16 cellular contexts compared by ENCODE assay signal in the genomic region with DNA sequence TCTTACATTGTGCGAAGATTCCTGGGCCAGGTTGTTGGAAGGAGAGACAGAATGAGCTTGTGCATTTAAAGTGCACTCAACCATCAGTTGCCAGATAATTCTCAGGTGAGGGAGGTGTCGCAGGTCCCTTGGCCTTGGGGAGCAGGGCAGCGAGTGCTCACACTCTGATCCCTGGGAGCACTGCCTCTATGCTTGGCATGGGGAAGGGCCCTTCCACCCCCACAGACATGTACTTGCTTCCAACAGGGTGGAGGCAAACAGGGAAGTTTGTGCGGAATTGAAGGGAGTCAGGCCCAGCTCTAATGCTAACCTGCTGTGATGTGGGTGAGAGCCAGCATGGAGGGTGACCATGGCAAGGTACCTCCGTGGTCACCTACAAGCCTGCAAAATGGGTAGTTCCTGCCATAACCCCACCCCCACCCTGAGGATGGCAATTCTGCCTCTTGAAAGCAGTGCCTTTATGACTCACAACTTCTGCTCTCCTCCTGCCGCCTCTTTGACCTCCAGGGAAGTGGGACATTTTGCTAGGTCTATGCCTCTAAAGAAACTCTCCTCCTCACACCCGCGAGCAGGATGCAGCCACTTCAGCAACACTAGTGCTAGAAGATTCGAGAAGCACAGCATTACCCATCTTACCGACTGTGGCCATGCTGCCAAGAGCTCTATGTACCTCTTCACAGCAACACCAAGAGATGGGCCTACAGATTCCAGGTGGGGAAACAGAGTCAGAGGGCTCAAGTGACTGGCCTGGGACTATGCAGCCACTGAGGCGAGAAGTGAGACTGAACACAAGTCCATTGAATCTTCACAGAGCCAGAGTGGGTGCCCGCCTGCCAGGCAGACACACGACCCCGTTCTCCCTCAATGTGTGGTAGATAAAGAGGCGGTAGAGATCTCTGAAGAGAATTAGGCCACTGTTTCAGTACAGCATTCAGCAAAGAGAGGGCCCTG. TPM values are rescaled to one million over a fixed set of nuclear protein-coding genes. Genes with fewer than 3 reads are reported as not detected.
DNase-seq lines count a peak whose midpoint lies in the region; ATAC-seq, FAIRE-seq and TF ChIP-seq lines count a peak whose summit lies in the region.
"Had no signal": no experiment of that assay in that cellular context is flagged by ENCODE, and none has a peak within 500 bp of the region (broad histone marks: within the 10 kb centered on the region; RNA-seq: fewer than 3 reads in every experiment).

No MANE protein-coding gene starts in this region.

- H3K18ac ChIP-seq in trophoblast cell (ENCODE audit: low read length), result peak overlapping the region; percentile 12

- no peak overlapping the region for H3K9ac ChIP-seq in trophoblast cell (ENCODE audit: low read length)

- H4K8ac ChIP-seq in trophoblast cell (ENCODE audit: low read depth, low read length), result no peak overlapping the region

- H3K4me3 ChIP-seq in choroid plexus epithelial cell (ENCODE audit: low read depth, low read length) (no peak overlapping the region), trophoblast cell (ENCODE audit: low read depth, low read length) (no peak overlapping the region), ascending aorta (no peak overlapping the region)
- H3K4me3 ChIP-seq: adrenal gland, skin epidermis had no signal

- peaks cover 32 to 42% of the 10 kb centered on the region in 2 experiments for H3K4me1 ChIP-seq in trophoblast cell (ENCODE audit: control insufficient read depth in 1 of 2, insufficient read depth in 2 of 2, low read length in 2 of 2)
- H3K4me1 ChIP-seq in ascending aorta, result peaks cover 2% of the 10 kb centered on the region in 2 donors

- intact Hi-C loops in ascending aorta (cut with DNase I), result no loop called here

- no peaks in the 10 kb centered on the region for H3K27me3 ChIP-seq in trophoblast cell (ENCODE audit: insufficient read depth, low read length)
- H3K27me3 ChIP-seq in ascending aorta, result no peaks in the 10 kb centered on the region
- H3K27me3 ChIP-seq: adrenal gland had no signal

- H2BK12ac ChIP-seq in trophoblast cell (ENCODE audit: low read length), result no peak overlapping the region

- H2BK5ac ChIP-seq in trophoblast cell (ENCODE audit: low read depth, low read length, poor library complexity), result no peak overlapping the region

- H3K9me3 ChIP-seq in trophoblast cell (ENCODE audit: insufficient read depth, low read depth, low read length), result no peaks in the 10 kb centered on the region
- no peaks in the 10 kb centered on the region for H3K9me3 ChIP-seq in ascending aorta

- H3K36me3 ChIP-seq in trophoblast cell (ENCODE audit: control insufficient read depth in 1 of 2, insufficient read depth in 2 of 2, low read length in 2 of 2) (peaks cover 37 to 46% of the 10 kb centered on the region in 2 experiments), ascending aorta (no peaks in the 10 kb centered on the region)
- H3K36me3 ChIP-seq: adrenal gland had no signal

- no peak for DNase-seq in GM12891 (ENCODE audit: insufficient read length, low spot score)
- DNase-seq in NOMO-1 treated with DMSO at 0.1 percent for 48 hours (lab: John Stamatoyannopoulos, UW; ENCODE audit: unreplicated experiment), result peak; percentile 33
- DNase-seq in choroid plexus epithelial cell (ENCODE audit: low read depth), result peak; percentile 40
- no peak for DNase-seq in trophoblast cell
- no peak for DNase-seq in ascending aorta (ENCODE audit: low spot score in 2 of 2)
- DNase-seq in NCI-H774 (lab: John Stamatoyannopoulos, UW), result no peak
- no peak for DNase-seq in NCI-H510A (lab: John Stamatoyannopoulos, UW)
- DNase-seq: activated CD4-positive, CD25-positive, alpha-beta regulatory T cell; activated T-cell treated with anti-CD3 and anti-CD28 coated beads, Interleukin-2, amount 50 U/mL, for 1 hour; left cardiac atrium; NCI-H1694 treated with DMSO at 0.1 percent for 48 hours; NCI-H526 had no signal

- no peak overlapping the region for H2AK5ac ChIP-seq in trophoblast cell (ENCODE audit: low read length)

- H4K91ac ChIP-seq in trophoblast cell (ENCODE audit: low read depth, low read length), result no peak overlapping the region

- H3K79me2 ChIP-seq in trophoblast cell (ENCODE audit: control insufficient read depth, insufficient read depth, low read length, poor library complexity), result no peaks in the 10 kb centered on the region

- H2BK120ac ChIP-seq in trophoblast cell (ENCODE audit: insufficient read depth, low read length, poor library complexity), result no peak overlapping the region

- no peak for TF ChIP-seq POLR2A in GM12891 (IDR thresholded peaks at IDR 0.05; ENCODE audit: low read depth, low read length)

- no peak overlapping the region for H3K14ac ChIP-seq in trophoblast cell (ENCODE audit: low read length)

- no peak overlapping the region for H2AFZ ChIP-seq in trophoblast cell (ENCODE audit: insufficient read depth, low read length, poor library complexity)

- FAIRE-seq in GM12891 (lab: Jason Lieb, UNC), result peak; percentile 31

- H3K23ac ChIP-seq in trophoblast cell (ENCODE audit: low read length), result no peak overlapping the region

- ATAC-seq in HG02840 (IDR thresholded peaks at IDR 0.05; ENCODE audit: low FRiP score, unreplicated experiment), result no peak
- ATAC-seq: left cardiac atrium; natural killer cell treated with Interleukin-12 subunit alpha and Interleukin-12 subunit beta and Interleukin-15 and Interleukin-18, amount 100 ng/mL, for 72 hours had no signal

- H3K4me2 ChIP-seq in trophoblast cell (ENCODE audit: low read length), result no peak overlapping the region

- H4K12ac ChIP-seq in trophoblast cell (ENCODE audit: low read depth, low read length), result no peak overlapping the region

- no CpG with 5 or more reads among the region's 15 CpGs for WGBS in trophoblast cell (ENCODE audit: extremely low coverage, insufficient coverage, insufficient read length)

- no peak for TF ChIP-seq CTCF in choroid plexus epithelial cell (conservative IDR thresholded peaks at IDR 0.05; ENCODE audit: low read depth, low read length)
- no peak for TF ChIP-seq CTCF in ascending aorta (IDR thresholded peaks at IDR 0.05)

- H3K27ac ChIP-seq in trophoblast cell (ENCODE audit: low read depth, low read length) (no peak overlapping the region), ascending aorta (no peak overlapping the region)
- H3K27ac ChIP-seq: adrenal gland had no signal

- H3K4ac ChIP-seq in trophoblast cell (ENCODE audit: low read depth, low read length), result no peak overlapping the region

- peaks cover 5% of the 10 kb centered on the region for H3K79me1 ChIP-seq in trophoblast cell (ENCODE audit: low read length)

TF ChIP-seq in GM12891, 5 proteins besides CTCF, POLR2A, EP300 and RAD21:
- no peak for TF ChIP-seq PAX5 (IDR thresholded peaks at IDR 0.05; ENCODE audit: insufficient read depth, low read length, severe bottlenecking)
- TF ChIP-seq POU2F2 (IDR thresholded peaks at IDR 0.05; ENCODE audit: low read depth, low read length), result no peak
- no peak for TF ChIP-seq TAF1 (IDR thresholded peaks at IDR 0.05; ENCODE audit: low read depth, low read length)
- no peak for TF ChIP-seq SPI1 (IDR thresholded peaks at IDR 0.05; ENCODE audit: low read depth, low read length)
- no peak for TF ChIP-seq POLR2AphosphoS5 (IDR thresholded peaks at IDR 0.05; ENCODE audit: low read depth, low read length)

RNA-seq across cellular contexts. Expression of a gene that starts 22.1 kb away (rescaled TPM):
- 6.9 TPM for polyA plus RNA-seq in GM12891 (2012; ENCODE audit: low read depth, missing spikeins)
- 12.2 and 12.4 TPM in 2 replicates for polyA plus RNA-seq in trophoblast cell (2013)
- 5.9 TPM for total RNA-seq in ascending aorta

Comparison
In these comparisons a context has a peak if more than half of its experiments do, and no peak if none do; other contexts are left out.
1. DNase-seq: peak in NOMO-1 treated with DMSO at 0.1 percent for 48 hours (single experiment) and choroid plexus epithelial cell (single experiment); none in GM12891 (single experiment), trophoblast cell (0 of 2), ascending aorta (0 of 2), NCI-H774 (single experiment) and NCI-H510A (single experiment).